ENCODE assay signal across 16 cellular contexts in the genomic region with DNA sequence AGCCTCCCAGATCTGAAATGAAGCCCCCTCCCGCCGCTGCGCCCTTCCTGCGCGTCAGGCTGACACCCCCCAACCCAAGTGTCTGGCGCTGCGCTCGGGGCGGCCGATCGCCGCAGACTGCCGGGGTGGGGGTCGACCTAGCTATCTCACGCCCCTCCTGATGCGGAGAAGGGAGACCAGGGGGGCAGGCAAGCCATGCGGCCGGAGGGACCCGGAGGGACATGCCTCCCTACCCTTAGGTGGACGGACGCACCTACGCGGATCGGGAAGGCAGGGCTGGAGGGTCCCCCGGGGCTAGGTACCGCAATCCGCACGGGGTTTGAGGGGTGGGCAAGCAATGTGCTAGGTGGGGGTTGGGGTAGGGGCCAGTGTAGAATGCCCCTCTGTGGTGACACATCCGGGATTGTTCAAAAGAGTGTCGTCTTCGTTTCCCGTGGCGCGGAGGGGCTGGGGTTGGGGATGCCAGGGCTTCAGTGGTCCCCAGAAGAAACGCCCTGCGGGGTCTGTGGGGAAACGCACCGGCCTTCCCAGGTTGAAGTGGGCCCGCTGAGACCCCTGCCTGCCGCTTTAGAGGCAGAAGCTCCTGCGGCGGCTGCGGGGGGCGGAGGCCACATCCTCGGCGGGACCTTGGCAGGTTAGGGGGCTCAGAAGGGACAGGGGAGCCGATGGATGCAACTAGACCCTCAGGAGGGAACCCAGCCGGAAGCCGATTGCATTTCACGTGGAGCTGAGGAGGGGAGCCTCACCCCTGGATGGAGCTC. TPM values are rescaled to one million over a fixed set of nuclear protein-coding genes. Genes with fewer than 3 reads are reported as not detected.
DNase-seq lines count a peak whose midpoint lies in the region; ATAC-seq, FAIRE-seq and TF ChIP-seq lines count a peak whose summit lies in the region.
"Had no signal": no experiment of that assay in that cellular context is flagged by ENCODE, and none has a peak within 500 bp of the region (broad histone marks: within the 10 kb centered on the region; RNA-seq: fewer than 3 reads in every experiment).

No MANE protein-coding gene starts in this region.

- H3K4me3 Mint-ChIP-seq in nephron = peak overlapping the region; percentile 77 to 83 (median 82)
- H3K4me3 Mint-ChIP-seq in type B pancreatic cell = peak overlapping the region; percentile 76
- H3K4me3 Mint-ChIP-seq: stimulated activated naive CD8-positive, alpha-beta T cell treated with anti-CD3 and anti-CD28 coated beads, Interleukin-15, amount 100 ng/mL, for 72 hours; T-helper 1 cell treated with Interleukin-12 subunit alpha and Interleukin-12 subunit beta and Interleukin-4 antibody, amounts not matched to agents 30 μg/mL and 1 μg/mL, for 36 hours had no signal

- H3K4me2 ChIP-seq in endothelial cell of umbilical vein (ENCODE audit: insufficient read depth, low read length) = no peak overlapping the region

- H3K27ac Mint-ChIP-seq in nephron (no peak overlapping the region), type B pancreatic cell (no peak overlapping the region)
- H3K27ac Mint-ChIP-seq: stimulated activated naive CD8-positive, alpha-beta T cell treated with anti-CD3 and anti-CD28 coated beads, Interleukin-15, amount 100 ng/mL, for 72 hours; T-helper 1 cell treated with Interleukin-12 subunit alpha and Interleukin-12 subunit beta and Interleukin-4 antibody, amounts not matched to agents 30 μg/mL and 1 μg/mL, for 36 hours had no signal

- no peaks in the 10 kb centered on the region for H3K36me3 ChIP-seq in endothelial cell of umbilical vein (ENCODE audit: control insufficient read depth in 2 of 2, extremely low read depth in 1 of 2, insufficient read depth in 2 of 2, low read length in 2 of 2)
- H3K36me3 ChIP-seq: HAP-1 had no signal

- CTCF ChIA-PET in endothelial cell of umbilical vein (lab: Charles Lee) = interaction anchor here (0.8 to 2.3 kb wide), 3 partner anchors 11 to 70 kb away, joined by 3 to 11 read pairs (median 9); no protein-coding TSS in a partner anchor

- TF ChIP-seq CTCF in endothelial cell of umbilical vein (IDR thresholded peaks at IDR 0.05; ENCODE audit: extremely low read depth in 1 of 2, insufficient read depth in 1 of 2, low read depth in 1 of 2, low read length in 2 of 2) (no peak), nephron (IDR thresholded peaks at IDR 0.05; ENCODE audit: unreplicated experiment in 3 of 3) (no peak), type B pancreatic cell (conservative IDR thresholded peaks at IDR 0.05) (no peak)

- H2AFZ ChIP-seq in endothelial cell of umbilical vein (ENCODE audit: low read depth, low read length) = no peak overlapping the region

- no peaks in the 10 kb centered on the region for H4K20me1 ChIP-seq in endothelial cell of umbilical vein (replicated peaks; ENCODE audit: control insufficient read depth, extremely low read depth, insufficient read depth, low read length)

- TF ChIP-seq POLR2A in endothelial cell of umbilical vein (IDR thresholded peaks at IDR 0.05; ENCODE audit: low read depth, low read length) = no peak

- no peak overlapping the region for H3K9ac ChIP-seq in endothelial cell of umbilical vein (replicated peaks; ENCODE audit: extremely low read depth, insufficient read depth, low read length)

- FAIRE-seq in endothelial cell of umbilical vein (lab: Jason Lieb, UNC) = no peak
- FAIRE-seq: A204.1, GM19239 had no signal

- H3K9me3 ChIP-seq in endothelial cell of umbilical vein (replicated peaks; ENCODE audit: control insufficient read depth, insufficient read depth, low read length) = no peaks in the 10 kb centered on the region
- H3K9me3 ChIP-seq: HAP-1 had no signal

- H3K27ac ChIP-seq in endothelial cell of umbilical vein (ENCODE audit: insufficient read depth, low read depth, low read length) = no peak overlapping the region

- H3K36me3 Mint-ChIP-seq in nephron (ENCODE audit: low read depth) (no peaks in the 10 kb centered on the region), type B pancreatic cell (no peaks in the 10 kb centered on the region)

- no peaks in the 10 kb centered on the region for H3K79me2 ChIP-seq in endothelial cell of umbilical vein (ENCODE audit: control insufficient read depth, insufficient read depth, low read length)

- H3K4me1 Mint-ChIP-seq in nephron = peaks cover 40% of the 10 kb centered on the region
- H3K4me1 Mint-ChIP-seq in type B pancreatic cell (ENCODE audit: unreplicated experiment) = peaks cover 5% of the 10 kb centered on the region

- intact Hi-C loops in endothelial cell of umbilical vein (cut with micrococcal nuclease) = no loop called here

- POLR2A ChIA-PET in endothelial cell of umbilical vein (lab: Charles Lee) = no interaction called here

- peaks cover 32 to 44% of the 10 kb centered on the region in 2 experiments for H3K27me3 ChIP-seq in endothelial cell of umbilical vein (ENCODE audit: control insufficient read depth in 2 of 2, insufficient read depth in 2 of 2, low read length in 2 of 2)

- no peaks in the 10 kb centered on the region for H3K9me1 ChIP-seq in endothelial cell of umbilical vein (replicated peaks; ENCODE audit: control insufficient read depth, extremely low read depth, insufficient read depth, low read length)

- H3K4me3 ChIP-seq in endothelial cell of umbilical vein (replicated peaks in 1 of 3; ENCODE audit: insufficient read depth in 1 of 3, low read depth in 1 of 3, low read length in 3 of 3) = no peak overlapping the region
- H3K4me3 ChIP-seq: HAP-1 had no signal

- peaks cover 83% of the 10 kb centered on the region for H3K27me3 Mint-ChIP-seq in nephron (ENCODE audit: low read depth)
- peaks cover 83% of the 10 kb centered on the region for H3K27me3 Mint-ChIP-seq in type B pancreatic cell

- no TSS peak for BruUV-seq in endothelial cell of umbilical vein (replicated peaks; lab: Mats Ljungman, UMichigan)

- DNase-seq in NCI-H82 (lab: John Stamatoyannopoulos, UW) (peak; percentile 47), NCI-H82 treated with DMSO at 0.1 percent for 48 hours (lab: John Stamatoyannopoulos, UW; ENCODE audit: unreplicated experiment) (no peak), endothelial cell of umbilical vein (ENCODE audit: low read depth, low spot score) (no peak), type B pancreatic cell (ENCODE audit: extremely low spot score, unreplicated experiment) (no peak), NCI-H146 treated with DMSO at 0.1 percent for 48 hours (lab: John Stamatoyannopoulos, UW; ENCODE audit: unreplicated experiment) (no peak), T1000 (lab: John Stamatoyannopoulos, UW) (no peak)
- DNase-seq: activated effector memory CD4-positive, alpha-beta T cell treated with anti-CD3 and anti-CD28 coated beads, Interleukin-2, amount 50 U/mL, for 16 hours; KBM-7; NCI-H2029; stimulated activated naive CD8-positive, alpha-beta T cell treated with anti-CD3 and anti-CD28 coated beads, Interleukin-15, amount 100 ng/mL, for 72 hours had no signal

- H3K9me3 Mint-ChIP-seq in nephron = no peaks in the 10 kb centered on the region
- H3K9me3 Mint-ChIP-seq in type B pancreatic cell = no peaks in the 10 kb centered on the region
- H3K9me3 Mint-ChIP-seq: stimulated activated naive CD8-positive, alpha-beta T cell treated with anti-CD3 and anti-CD28 coated beads, Interleukin-15, amount 100 ng/mL, for 72 hours; T-helper 1 cell treated with Interleukin-12 subunit alpha and Interleukin-12 subunit beta and Interleukin-4 antibody, amounts not matched to agents 30 μg/mL and 1 μg/mL, for 36 hours had no signal

- dilution Hi-C loops in endothelial cell of umbilical vein (cut with MboI; ENCODE audit: extremely low pct_ligation_motif_present, low sequenced_read_pairs) = no loop called here

- H3K4me1 ChIP-seq in endothelial cell of umbilical vein (ENCODE audit: control insufficient read depth, extremely low read depth, insufficient read depth, low read length) = no peaks in the 10 kb centered on the region
- H3K4me1 ChIP-seq: HAP-1 had no signal

- no peak for ATAC-seq in HG02884 (IDR thresholded peaks at IDR 0.05; ENCODE audit: unreplicated experiment)
- ATAC-seq: stimulated activated naive CD8-positive, alpha-beta T cell treated with anti-CD3 and anti-CD28 coated beads, Interleukin-15, amount 100 ng/mL, for 72 hours had no signal

TF ChIP-seq in endothelial cell of umbilical vein, 7 proteins besides CTCF, POLR2A, EP300 and RAD21:
- TF ChIP-seq POLR2AphosphoS5 (IDR thresholded peaks at IDR 0.05; ENCODE audit: insufficient read depth, low read depth, low read length) (no peak), FOS (IDR thresholded peaks at IDR 0.05; ENCODE audit: borderline replicate concordance, insufficient read depth, low read length) (no peak), GATA2 (IDR thresholded peaks at IDR 0.05; ENCODE audit: insufficient read depth, insufficient read length, low read depth, low read length) (no peak), JUN (IDR thresholded peaks at IDR 0.05; ENCODE audit: borderline replicate concordance, insufficient read depth, insufficient read length, low read depth) (no peak), MYC (IDR thresholded peaks at IDR 0.05; ENCODE audit: low read depth, low read length) (no peak), EZH2 (IDR thresholded peaks at IDR 0.05; ENCODE audit: borderline replicate concordance, low read depth, low read length, severe bottlenecking) (peak; percentile 81)
- TF ChIP-seq, protein P1, sequence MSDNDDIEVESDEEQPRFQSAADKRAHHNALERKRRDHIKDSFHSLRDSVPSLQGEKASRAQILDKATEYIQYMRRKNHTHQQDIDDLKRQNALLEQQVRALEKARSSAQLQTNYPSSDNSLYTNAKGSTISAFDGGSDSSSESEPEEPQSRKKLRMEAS (IDR thresholded peaks at IDR 0.05; ENCODE audit: insufficient read depth, insufficient read length) = no peak

RNA-seq across cellular contexts. Expression of a gene that starts 0.9 kb away (rescaled TPM):
- not detected in 2 replicates for total RNA-seq in endothelial cell of umbilical vein
- polyA plus RNA-seq in endothelial cell of umbilical vein = 0.04 TPM in 1 of 2 replicates, not detected in the other
- 0.01 TPM in 2 replicates for polyA plus RNA-seq in endothelial cell of umbilical vein (2011; cell fraction: cytosol; rRNA removed)
- not detected in 2 replicates for polyA plus RNA-seq in endothelial cell of umbilical vein (2011; cell fraction: nucleus; rRNA removed)
- polyA plus RNA-seq in endothelial cell of umbilical vein (2012) = 0.27 TPM in 1 of 2 replicates, not detected in the other
- polyA minus RNA-seq in endothelial cell of umbilical vein = 0.22 TPM in 1 of 2 replicates, not detected in the other
- not detected for polyA minus RNA-seq in endothelial cell of umbilical vein (2011; cell fraction: cytosol; rRNA and poly(A)+ RNA removed)
- not detected in 2 replicates for polyA minus RNA-seq in endothelial cell of umbilical vein (2011; cell fraction: nucleus; rRNA and poly(A)+ RNA removed)
- 0.24 and 2.8 TPM in 2 replicates for total RNA-seq in type B pancreatic cell (ENCODE audit: low replicate concordance)
